10 cellular contexts compared by ENCODE assay signal in the genomic region with DNA sequence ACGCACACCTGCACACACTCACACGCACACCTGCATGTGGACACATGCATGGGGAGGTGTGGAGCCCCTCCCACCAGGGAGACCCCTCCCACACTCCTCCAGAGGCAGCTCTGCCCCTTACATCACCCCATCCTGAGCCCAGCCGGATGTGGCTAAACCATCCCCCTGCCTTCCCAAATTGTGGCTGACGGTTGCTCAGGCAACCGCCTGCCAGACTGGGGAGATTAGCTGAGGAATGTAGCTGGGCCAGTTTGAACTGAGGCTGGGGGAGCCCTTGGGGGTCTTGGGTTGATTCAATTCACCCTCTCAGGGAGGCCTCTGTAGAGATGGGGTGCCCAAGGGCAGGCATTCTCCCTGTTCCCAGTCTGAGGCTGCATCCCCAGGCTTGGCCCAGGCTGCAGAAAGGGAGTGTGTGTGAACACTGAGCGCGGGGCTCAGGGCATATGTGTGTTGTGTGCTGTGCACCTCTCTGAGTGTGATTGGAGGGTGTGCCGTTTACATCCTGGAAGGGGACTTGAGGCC. TPM values are rescaled to one million over a fixed set of nuclear protein-coding genes. Genes with fewer than 3 reads are reported as not detected.
DNase-seq lines count a peak whose midpoint lies in the region; ATAC-seq and TF ChIP-seq lines count a peak whose summit lies in the region.
"Had no signal": no experiment of that assay in that cellular context is flagged by ENCODE, and none has a peak within 500 bp of the region (broad histone marks: within the 10 kb centered on the region; RNA-seq: fewer than 3 reads in every experiment).

No MANE protein-coding gene starts in this region.

- ATAC-seq in GM18498 (IDR thresholded peaks at IDR 0.05; ENCODE audit: unreplicated experiment): no peak

- peak overlapping the region; percentile 19; the same call in 1 of the 2 replicates for H3K4ac ChIP-seq in H9 (ENCODE audit: low read depth, low read length)

- WGBS in H9 (ENCODE audit: extremely low coverage, insufficient read length, low lambda C conversion rate): no CpG with 5 or more reads among the region's 8 CpGs
- 81 to 83% methylated on average over 4 to 8 of the region's 8 CpGs for WGBS in testis, 2 donors
- 82 to 83% methylated on average over 8 of the region's 8 CpGs for WGBS in GM23248 (ENCODE audit: low coverage in 1 of 2, low lambda C conversion rate in 2 of 2, missing lambda C conversion rate in 2 of 2), 2 experiments

- no peak for TF ChIP-seq CTCF in H9 (conservative IDR thresholded peaks at IDR 0.05)
- TF ChIP-seq CTCF in RWPE1 (conservative IDR thresholded peaks at IDR 0.05; ENCODE audit: low read depth): no peak
- no peak for TF ChIP-seq CTCF in progenitor cell of endocrine pancreas (IDR thresholded peaks at IDR 0.05; ENCODE audit: unreplicated experiment)
- no peak for TF ChIP-seq CTCF in testis (IDR thresholded peaks at IDR 0.05)

- peak overlapping the region; percentile 80 for H3K18ac ChIP-seq in H9 (ENCODE audit: insufficient read length, low read depth, low read length)

- peak overlapping the region; percentile 53 for H2BK12ac ChIP-seq in H9 (ENCODE audit: insufficient read length, low read depth, low read length)

- H3K4me1 Mint-ChIP-seq in H9 (peaks cover 43 to 53% of the 10 kb centered on the region in 2 experiments), progenitor cell of endocrine pancreas (ENCODE audit: low read depth) (peaks cover 42% of the 10 kb centered on the region)

- no peak overlapping the region for H2BK15ac ChIP-seq in H9 (ENCODE audit: low read depth, low read length)

- H2AK5ac ChIP-seq in H9 (ENCODE audit: insufficient read length, low read length): peak overlapping the region; percentile 10

- no peak overlapping the region for H2BK5ac ChIP-seq in H9 (ENCODE audit: insufficient read length, low read length)

- H3K27me3 Mint-ChIP-seq in H9 (ENCODE audit: low read depth) (no peaks in the 10 kb centered on the region), progenitor cell of endocrine pancreas (no peaks in the 10 kb centered on the region)

- H2AFZ ChIP-seq in H9 (ENCODE audit: low read length) (no peak overlapping the region), GM23248 (no peak overlapping the region)

- no peak overlapping the region for H4K5ac ChIP-seq in H9 (ENCODE audit: insufficient read length, low read depth, low read length)

- H3K27ac ChIP-seq in H9 (ENCODE audit: insufficient read length, low read depth, low read length): peak overlapping the region; percentile 34
- H3K27ac ChIP-seq in RWPE1: peak overlapping the region; percentile 50
- H3K27ac ChIP-seq in testis: no peak overlapping the region
- H3K27ac ChIP-seq in GM23248: no peak overlapping the region
- H3K27ac ChIP-seq: tibial nerve had no signal

- H3K23ac ChIP-seq in H9 (ENCODE audit: insufficient read length, low read depth, low read length): no peak overlapping the region

- H3K4me3 ChIP-seq in testis (no peak overlapping the region), GM23248 (no peak overlapping the region)
- H3K4me3 ChIP-seq: tibial nerve had no signal

- H3K36me3 Mint-ChIP-seq in H9 (ENCODE audit: insufficient read depth in 1 of 3, low read depth in 3 of 3): no peaks in the 10 kb centered on the region
- no peaks in the 10 kb centered on the region for H3K36me3 Mint-ChIP-seq in progenitor cell of endocrine pancreas (ENCODE audit: insufficient read depth)

- H3T11ph ChIP-seq in H9 (ENCODE audit: low read length): peak overlapping the region; percentile 78

- H3K9me3 Mint-ChIP-seq in H9: no peaks in the 10 kb centered on the region
- no peaks in the 10 kb centered on the region for H3K9me3 Mint-ChIP-seq in progenitor cell of endocrine pancreas (ENCODE audit: low read depth)

- H4K91ac ChIP-seq in H9 (ENCODE audit: insufficient read length, low read depth, low read length): peak overlapping the region; percentile 56

- H2BK120ac ChIP-seq in H9 (ENCODE audit: low read depth, low read length, poor library complexity, severe bottlenecking): peak overlapping the region; percentile 24

- no peaks in the 10 kb centered on the region for H3K27me3 ChIP-seq in H9 (ENCODE audit: insufficient read depth, low read length)
- H3K27me3 ChIP-seq in testis: no peaks in the 10 kb centered on the region
- no peaks in the 10 kb centered on the region for H3K27me3 ChIP-seq in GM23248 (replicated peaks; ENCODE audit: insufficient read depth)
- H3K27me3 ChIP-seq: tibial nerve had no signal

- peaks cover 3% of the 10 kb centered on the region for H3K23me2 ChIP-seq in H9 (ENCODE audit: insufficient read length, low read depth, low read length, poor library complexity, severe bottlenecking)

- H4K20me1 ChIP-seq in H9 (ENCODE audit: control insufficient read depth, insufficient read depth, insufficient read length): no peaks in the 10 kb centered on the region
- H4K20me1 ChIP-seq in GM23248 (ENCODE audit: insufficient read depth): no peaks in the 10 kb centered on the region

- in situ Hi-C loops in GM23248 (cut with MboI): loop anchor here (10.0 to 25.0 kb wide), 3 partner anchors 438 to 1463 kb away; a partner anchor contains a TSS

- H3K79me2 ChIP-seq in H9 (ENCODE audit: insufficient read depth, low read length) (peaks cover 2% of the 10 kb centered on the region; the same call in 1 of the 2 replicates), GM23248 (ENCODE audit: insufficient read depth) (no peaks in the 10 kb centered on the region)

- H3K14ac ChIP-seq in H9 (ENCODE audit: insufficient read depth, low read length): peak overlapping the region; percentile 86

- no peaks in the 10 kb centered on the region for H3K36me3 ChIP-seq in testis (ENCODE audit: low read depth, missing control alignments)
- no peaks in the 10 kb centered on the region for H3K36me3 ChIP-seq in GM23248 (ENCODE audit: low read depth)
- H3K36me3 ChIP-seq: tibial nerve had no signal

- H3F3A ChIP-seq in GM23248 (ENCODE audit: insufficient read depth): no peaks in the 10 kb centered on the region

- intact Hi-C loops in testis (cut with DNase I; ENCODE audit: low total_unique reads): no loop called here

- peak overlapping the region; percentile 28 for H3K4me2 ChIP-seq in H9 (ENCODE audit: insufficient read depth, insufficient read length, low read length)
- H3K4me2 ChIP-seq in GM23248 (ENCODE audit: unreplicated experiment): no peak overlapping the region

- H3K79me1 ChIP-seq in H9 (ENCODE audit: insufficient read depth, low read depth, low read length, poor library complexity, severe bottlenecking): no peaks in the 10 kb centered on the region

- H4K8ac ChIP-seq in H9 (replicated peaks; ENCODE audit: insufficient read length, low read depth, low read length): no peak overlapping the region

- POLR2A ChIA-PET in RWPE1 (lab: Yijun Ruan, JAX; ENCODE audit: low non-redundant PET): no interaction called here

- H3K4me3 Mint-ChIP-seq in H9 (peak overlapping the region; percentile 30 to 62; a peak in 3 of 5 replicates), progenitor cell of endocrine pancreas (ENCODE audit: low read depth) (peak overlapping the region; percentile 35)

- DNase-seq in H9 (peak; percentile 91), RWPE1 (ENCODE audit: low spot score) (no peak), glomerular visceral epithelial cell (ENCODE audit: extremely low spot score) (peak; percentile 59), progenitor cell of endocrine pancreas (ENCODE audit: low spot score, unreplicated experiment) (no peak), testis (no peak), GM23248 (no peak), NCI-H510A (lab: John Stamatoyannopoulos, UW) (no peak)
- DNase-seq: Kasumi-1 had no signal

- peak overlapping the region; percentile 96 to 99 (median 96) for H3K27ac Mint-ChIP-seq in H9
- H3K27ac Mint-ChIP-seq in progenitor cell of endocrine pancreas: peak overlapping the region; percentile 84

- no peaks in the 10 kb centered on the region for H3K9me3 ChIP-seq in H9 (ENCODE audit: control insufficient read depth, low read depth, low read length)
- H3K9me3 ChIP-seq in testis: no peaks in the 10 kb centered on the region
- no peaks in the 10 kb centered on the region for H3K9me3 ChIP-seq in GM23248 (ENCODE audit: low read depth)
- H3K9me3 ChIP-seq: tibial nerve had no signal

- H3K4me1 ChIP-seq in H9 (ENCODE audit: insufficient read depth, low read length) (peaks cover 13% of the 10 kb centered on the region; the same call in 1 of the 2 replicates), testis (no peaks in the 10 kb centered on the region), GM23248 (ENCODE audit: insufficient read depth) (no peaks in the 10 kb centered on the region)
- H3K4me1 ChIP-seq: tibial nerve had no signal

- TF ChIP-seq POLR2A in testis (IDR thresholded peaks at IDR 0.05): no peak

- H3K9ac ChIP-seq in H9 (ENCODE audit: extremely low read depth, insufficient read length, low read length) (no peak overlapping the region), GM23248 (no peak overlapping the region)

- no peak overlapping the region for H3K56ac ChIP-seq in H9 (ENCODE audit: insufficient read length, low read depth, low read length)

- no peak overlapping the region for H2BK20ac ChIP-seq in H9 (ENCODE audit: low read depth, low read length, poor library complexity, severe bottlenecking)

- CTCF ChIA-PET in RWPE1 (lab: Yijun Ruan, JAX): no interaction called here

- H3K9me2 ChIP-seq in GM23248 (ENCODE audit: insufficient read depth): no peaks in the 10 kb centered on the region

RNA-seq across cellular contexts. Expression of a gene that starts 12.9 kb away (rescaled TPM):
- total RNA-seq in H9 (2021) (45.0 and 45.5 TPM in 2 replicates), progenitor cell of endocrine pancreas (74.0 and 79.4 TPM in 2 replicates), testis (10 to 100 TPM; 21.7 to 39.1 TPM)
- polyA plus RNA-seq in testis (ENCODE audit: insufficient read depth, low read depth, low replicate concordance) (13.3 TPM), GM23248 (2016; fragmentation: Nextera tagmentation; extraction: Ambion mirVana) (6.0 and 6.2 TPM in 2 replicates)
- total RNA-seq in GM23248 (2014; rRNA removed; shearing (Covaris generic)): 16.8 and 18.0 TPM in 2 replicates

RNA-seq across cellular contexts. Expression of a gene that starts 18.5 kb away (rescaled TPM):
- 25.8 and 30.9 TPM in 2 replicates for total RNA-seq in H9 (2021)
- 28.8 and 35.9 TPM in 2 replicates for total RNA-seq in progenitor cell of endocrine pancreas
- total RNA-seq in testis: 10 to 100 TPM; 37.3 to 38.9 TPM
- 33.7 TPM for polyA plus RNA-seq in testis (ENCODE audit: insufficient read depth, low read depth, low replicate concordance)
- 19.1 and 23.6 TPM in 2 replicates for total RNA-seq in GM23248 (2014; rRNA removed; shearing (Covaris generic))
- polyA plus RNA-seq in GM23248 (2016; fragmentation: Nextera tagmentation; extraction: Ambion mirVana): 43.3 and 48.2 TPM in 2 replicates

Comparison
In these comparisons a context has a peak if more than half of its experiments do, and no peak if none do; other contexts are left out.
1. DNase-seq: peak in H9 (single experiment) and glomerular visceral epithelial cell (single experiment); none in RWPE1 (single experiment), progenitor cell of endocrine pancreas (single experiment), testis (single experiment), GM23248 (single experiment) and NCI-H510A (single experiment).
2. H3K27ac ChIP-seq: peak in H9 (single experiment) and RWPE1 (single experiment); none in testis (0 of 2) and GM23248 (single experiment).